22 cellular contexts compared by ENCODE assay signal in genomic region chr10:44058259-44058658, GRCh38.
"Had no signal": no experiment of that assay in that cellular context is flagged by ENCODE, and none has a peak within 500 bp of the region (broad histone marks: within the 10 kb centered on the region; RNA-seq: fewer than 3 reads in every experiment).

No MANE protein-coding gene starts in this region.

- H3K27ac ChIP-seq: heart right ventricle, hepatocyte, left ventricle myocardium inferior, ovary, prostate gland, right atrium auricular region, spleen, suprapubic skin, thoracic aorta, tibial artery, upper lobe of right lung, uterus had no signal

- H3K79me2 ChIP-seq: hepatocyte had no signal

- FAIRE-seq: small intestine had no signal

- H3K36me3 ChIP-seq: heart right ventricle, left ventricle myocardium inferior, ovary, prostate gland, right atrium auricular region, spleen, suprapubic skin, thoracic aorta, tibial artery, upper lobe of right lung, uterus had no signal

- H3K4me3 ChIP-seq: heart right ventricle, hepatocyte, left ventricle myocardium inferior, lung, ovary, prostate gland, right atrium auricular region, spleen, suprapubic skin, thoracic aorta, tibial artery, upper lobe of right lung, uterus had no signal

- ATAC-seq: heart right ventricle; natural killer cell; sciatic nerve; stimulated activated effector memory CD8-positive, alpha-beta T cell treated with anti-CD3 and anti-CD28 coated beads, Interleukin-12 subunit alpha, Interleukin-12 subunit beta, amount 100 ng/mL, for 72 hours; upper lobe of right lung had no signal

- H2AFZ ChIP-seq: hepatocyte had no signal

- H3K9me3 ChIP-seq: heart right ventricle, left ventricle myocardium inferior, ovary, prostate gland, right atrium auricular region, spleen, suprapubic skin, thoracic aorta, tibial artery, upper lobe of right lung, uterus had no signal

- H3K4me1 ChIP-seq: left ventricle myocardium inferior, prostate gland, right atrium auricular region, spleen, suprapubic skin, upper lobe of right lung, uterus had no signal

- H3K27me3 ChIP-seq: heart right ventricle, ovary, right atrium auricular region, tibial artery, upper lobe of right lung, uterus had no signal

- H3K4me2 ChIP-seq: hepatocyte had no signal

- DNase-seq: heart right ventricle; islet precursor cell; left ventricle myocardium inferior; naive B cell; natural killer cell; ovary; small intestine; spleen; stimulated activated CD4-positive, alpha-beta T cell treated with anti-CD3 and anti-CD28 coated beads, Interleukin-4, amount 100 ng/mL, for 24 hours; stimulated activated naive CD4-positive, alpha-beta T cell; tibial artery; trophoblast cell; upper lobe of right lung; uterus had no signal
